ENCODE assay signal across 7 cellular contexts in the genomic region with DNA sequence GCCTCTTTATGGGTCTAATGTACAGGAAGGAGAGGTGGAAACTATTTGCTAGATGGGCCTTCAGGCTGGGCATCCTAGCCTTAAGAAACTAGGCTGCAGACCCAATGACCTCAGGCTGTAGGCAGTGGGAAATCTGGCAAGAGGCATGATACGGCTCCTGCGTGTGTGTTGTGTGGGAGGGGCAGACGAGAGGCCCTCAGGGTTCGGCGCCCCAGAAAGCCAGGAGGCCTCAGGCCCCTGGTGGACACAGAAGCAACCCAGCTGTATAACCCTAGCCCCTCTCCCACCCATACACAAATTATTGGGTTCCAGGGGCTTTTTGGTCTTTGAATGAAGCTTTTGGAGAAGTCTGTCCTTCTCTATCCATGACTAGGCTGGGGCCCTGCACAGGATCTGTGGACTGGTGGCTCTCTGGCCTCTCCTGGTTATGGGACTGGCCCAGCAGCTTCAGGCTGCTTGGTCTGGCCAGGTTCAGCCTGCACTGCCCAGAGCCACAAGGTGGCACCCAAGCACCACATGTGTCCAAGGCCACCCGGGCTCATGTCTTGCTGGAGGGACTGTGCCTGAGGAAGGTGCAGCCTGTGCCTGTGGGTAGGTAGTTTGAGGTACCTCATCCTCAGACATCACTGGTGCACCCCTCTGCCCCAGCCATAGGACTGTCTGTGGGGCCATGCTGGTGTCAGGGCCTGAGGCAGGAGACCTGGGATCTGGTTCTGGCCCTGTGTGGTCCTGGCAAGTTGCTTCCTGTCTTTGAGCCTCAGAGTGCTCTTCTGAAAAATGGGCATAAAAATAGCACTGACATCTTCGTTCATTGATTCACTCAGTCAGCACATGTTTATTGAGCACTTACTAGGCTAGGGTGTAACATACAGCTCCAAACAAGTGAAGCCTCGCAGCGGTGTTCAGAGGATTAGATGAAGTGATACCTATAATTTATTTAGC.
DNase-seq lines count a peak whose midpoint lies in the region; ATAC-seq lines count a peak whose summit lies in the region.

No MANE protein-coding gene starts in this region.

- peak; percentile 86 for ATAC-seq in GM19351 (IDR thresholded peaks at IDR 0.05; ENCODE audit: unreplicated experiment)
- peak; percentile 83 for ATAC-seq in HG03520 (IDR thresholded peaks at IDR 0.05; ENCODE audit: unreplicated experiment)
- ATAC-seq in stimulated activated naive CD8-positive, alpha-beta T cell treated with anti-CD3 and anti-CD28 coated beads, Interleukin-15, amount 100 ng/mL, for 72 hours = peak; percentile 80

- peaks cover 8% of the 10 kb centered on the region for H3K27me3 Mint-ChIP-seq in stimulated activated naive CD8-positive, alpha-beta T cell treated with anti-CD3 and anti-CD28 coated beads, Interleukin-15, amount 100 ng/mL, for 72 hours

- no peak overlapping the region for H3K4me3 Mint-ChIP-seq in stimulated activated naive CD8-positive, alpha-beta T cell treated with anti-CD3 and anti-CD28 coated beads, Interleukin-15, amount 100 ng/mL, for 72 hours

- no peak overlapping the region for H3K27ac Mint-ChIP-seq in stimulated activated naive CD8-positive, alpha-beta T cell treated with anti-CD3 and anti-CD28 coated beads, Interleukin-15, amount 100 ng/mL, for 72 hours

- no peaks in the 10 kb centered on the region for H3K4me1 Mint-ChIP-seq in stimulated activated naive CD8-positive, alpha-beta T cell treated with anti-CD3 and anti-CD28 coated beads, Interleukin-15, amount 100 ng/mL, for 72 hours

- in situ Hi-C loops in T47D (cut with HindIII; ENCODE audit: low pct_unique_long_range_greater_than_20kb, low sequenced_read_pairs) = no loop called here

- H3K9me3 Mint-ChIP-seq in stimulated activated naive CD8-positive, alpha-beta T cell treated with anti-CD3 and anti-CD28 coated beads, Interleukin-15, amount 100 ng/mL, for 72 hours = no peaks in the 10 kb centered on the region

- DNase-seq in Daoy (ENCODE audit: low read depth) = peak; percentile 62
- peak; percentile 84 for DNase-seq in OCI-M1 (lab: John Stamatoyannopoulos, UW)
- DNase-seq in T47D (ENCODE audit: low read depth in 1 of 2, low spot score in 1 of 2) = peak; percentile 71 to 75
- DNase-seq in kidney tubule cell (ENCODE audit: low spot score) = peak; percentile 74
- peak; percentile 48 to 65 for DNase-seq in stimulated activated naive CD8-positive, alpha-beta T cell treated with anti-CD3 and anti-CD28 coated beads, Interleukin-15, amount 100 ng/mL, for 72 hours

Comparison
In these comparisons a context has a peak if more than half of its experiments do, and no peak if none do; other contexts are left out.
1. Peak in every context shown above with its lines: DNase-seq and ATAC-seq.